ENCODE assay signal across 10 cellular contexts in the genomic region with DNA sequence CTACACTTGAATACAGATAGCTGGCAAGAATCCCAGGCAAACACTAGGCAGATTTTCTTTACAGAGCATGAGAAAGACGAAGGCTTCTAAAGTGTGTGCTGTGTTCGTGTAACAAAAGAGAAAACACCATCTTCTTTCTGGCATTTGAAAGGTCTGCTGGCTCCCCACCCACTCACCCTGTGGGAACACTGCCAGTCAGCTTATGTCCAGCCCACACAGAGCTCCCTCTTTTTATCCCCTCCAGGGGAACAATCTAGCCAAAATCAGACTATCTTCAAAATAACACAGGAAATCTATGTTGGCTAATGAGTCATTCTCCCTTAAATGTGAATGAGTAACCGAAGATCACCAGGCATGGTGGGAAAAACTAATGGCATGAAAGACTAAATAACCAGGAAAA. TPM values are rescaled to one million over a fixed set of nuclear protein-coding genes. Genes with fewer than 3 reads are reported as not detected.
A peak's percentile ranks its signal among the peaks of the same experiment; 100 is the strongest.
DNase-seq lines count a peak whose midpoint lies in the region; ATAC-seq and TF ChIP-seq lines count a peak whose summit lies in the region.
"Had no signal": no experiment of that assay in that cellular context is flagged by ENCODE, and none has a peak within 500 bp of the region (broad histone marks: within the 10 kb centered on the region; RNA-seq: fewer than 3 reads in every experiment).

No MANE protein-coding gene starts in this region.

- DNase-seq in HFF-Myc (ENCODE audit: extremely low read depth, low read depth), result peak; percentile 64
- no peak for DNase-seq in RWPE2 (ENCODE audit: low spot score)
- DNase-seq in fibroblast of pulmonary artery (ENCODE audit: low read depth), result peak; percentile 86
- DNase-seq in skeletal muscle cell (ENCODE audit: low read depth), result peak; percentile 84
- no peak for DNase-seq in NCI-H524 (lab: John Stamatoyannopoulos, UW)
- no peak for DNase-seq in mucosa of descending colon
- DNase-seq: ovary; stimulated activated naive CD4-positive, alpha-beta T cell had no signal

- no peaks in the 10 kb centered on the region for H3K27me3 ChIP-seq in RWPE2 (ENCODE audit: insufficient read depth, poor library complexity, severe bottlenecking)
- H3K27me3 ChIP-seq: ovary had no signal

- H3K4me1 ChIP-seq in RWPE2 (ENCODE audit: insufficient read depth, poor library complexity, severe bottlenecking) (peaks cover 11% of the 10 kb centered on the region), mucosa of descending colon (ENCODE audit: low read depth) (no peaks in the 10 kb centered on the region)

- TF ChIP-seq CTCF in HFF-Myc (IDR thresholded peaks at IDR 0.05; ENCODE audit: low read depth, low read length, missing control alignments), result no peak
- TF ChIP-seq CTCF in RWPE2 (IDR thresholded peaks at IDR 0.05; ENCODE audit: poor library complexity, severe bottlenecking), result no peak
- TF ChIP-seq CTCF in fibroblast of pulmonary artery (IDR thresholded peaks at IDR 0.05; ENCODE audit: low read length, missing control alignments), result no peak
- TF ChIP-seq CTCF in mucosa of descending colon (IDR thresholded peaks at IDR 0.05), result no peak

- intact Hi-C loops in mucosa of descending colon (cut with DNase I, micrococcal nuclease), result no loop called here

- H3K27ac ChIP-seq in RWPE2 (ENCODE audit: poor library complexity, severe bottlenecking), result peak overlapping the region; percentile 39
- H3K27ac ChIP-seq: ovary had no signal

- ATAC-seq in RWPE2 (ENCODE audit: low read depth) (peak; percentile 95), HG02798 (IDR thresholded peaks at IDR 0.05; ENCODE audit: poor library complexity, unreplicated experiment) (no peak), mucosa of descending colon (no peak), HG02571 (IDR thresholded peaks at IDR 0.05; ENCODE audit: unreplicated experiment) (no peak)

- H3K36me3 ChIP-seq in RWPE2 (ENCODE audit: low read depth), result no peaks in the 10 kb centered on the region; the same call in 1 of the 2 replicates
- H3K36me3 ChIP-seq in mucosa of descending colon (ENCODE audit: low read depth), result no peaks in the 10 kb centered on the region
- H3K36me3 ChIP-seq: ovary had no signal

- H3K4me3 ChIP-seq in HFF-Myc (replicated peaks; ENCODE audit: low read depth, low read length), result no peak overlapping the region
- H3K4me3 ChIP-seq in RWPE2 (ENCODE audit: severe bottlenecking), result no peak overlapping the region
- H3K4me3 ChIP-seq in fibroblast of pulmonary artery (replicated peaks; ENCODE audit: low read depth, low read length), result no peak overlapping the region
- no peak overlapping the region for H3K4me3 ChIP-seq in skeletal muscle cell (ENCODE audit: low read depth, low read length)
- no peak overlapping the region for H3K4me3 ChIP-seq in mucosa of descending colon
- H3K4me3 ChIP-seq: ovary had no signal

- H3K9me3 ChIP-seq in RWPE2 (ENCODE audit: severe bottlenecking) (no peaks in the 10 kb centered on the region), mucosa of descending colon (no peaks in the 10 kb centered on the region)
- H3K9me3 ChIP-seq: ovary had no signal

RNA-seq across cellular contexts. Expression of a gene that starts 45.6 kb away (rescaled TPM):
- 10 to 100 TPM; 27.7 to 82.6 (median 37.7) TPM for total RNA-seq in mucosa of descending colon

Comparison
In these comparisons a context has a peak if more than half of its experiments do, and no peak if none do; other contexts are left out.
1. DNase-seq: peak in HFF-Myc (single experiment), fibroblast of pulmonary artery (single experiment) and skeletal muscle cell (single experiment); none in RWPE2 (single experiment), NCI-H524 (0 of 2) and mucosa of descending colon (0 of 3).